8 cellular contexts compared by ENCODE assay signal in the genomic region with DNA sequence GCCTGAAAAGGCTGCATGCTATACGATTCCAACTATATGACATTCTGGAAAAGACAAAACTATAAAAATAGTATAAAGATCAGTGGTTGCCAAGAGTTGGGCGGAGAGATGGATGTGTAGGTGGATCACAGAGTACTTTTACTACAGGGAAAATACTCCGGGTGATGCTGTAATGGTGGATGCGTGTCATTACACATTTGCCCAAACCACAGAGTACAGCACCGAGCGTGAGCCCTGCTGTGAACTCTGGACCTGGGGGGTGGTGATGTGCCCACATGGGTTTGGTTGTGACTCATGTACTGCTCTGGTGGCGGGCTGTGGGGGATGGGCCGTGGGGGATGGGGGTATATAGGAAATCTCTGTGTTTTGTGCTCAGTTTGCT.
DNase-seq lines count a peak whose midpoint lies in the region; ATAC-seq and TF ChIP-seq lines count a peak whose summit lies in the region.

No MANE protein-coding gene starts in this region.

- H3K4me3 Mint-ChIP-seq in CD8-positive, alpha-beta memory T cell = peak overlapping the region in 1 of 7 donors; percentile 41

- no peaks in the 10 kb centered on the region for H3K27me3 ChIP-seq in SU-DHL-6 (ENCODE audit: low read length)
- H3K27me3 ChIP-seq in adipocyte (replicated peaks; ENCODE audit: control insufficient read depth, insufficient read depth, low read length) = no peaks in the 10 kb centered on the region
- no peaks in the 10 kb centered on the region for H3K27me3 ChIP-seq in CD8-positive, alpha-beta memory T cell (ENCODE audit: insufficient read depth, low read length, poor library complexity, severe bottlenecking)

- CTCF ChIA-PET in CD8-positive, alpha-beta memory T cell (lab: Charles Lee) = no interaction called here

- peaks cover 6 to 15% (median 14%) of the 10 kb centered on the region in 3 donors for H3K4me1 Mint-ChIP-seq in CD8-positive, alpha-beta memory T cell

- no peaks in the 10 kb centered on the region for H3K9me3 ChIP-seq in SU-DHL-6 (ENCODE audit: insufficient read depth, low read length)
- H3K9me3 ChIP-seq in adipocyte (ENCODE audit: control insufficient read depth, low read length) = no peaks in the 10 kb centered on the region
- no peaks in the 10 kb centered on the region for H3K9me3 ChIP-seq in CD8-positive, alpha-beta memory T cell (ENCODE audit: low read length)

- no peak overlapping the region for H3K27ac ChIP-seq in SU-DHL-6 (ENCODE audit: low read depth, low read length)
- H3K27ac ChIP-seq in CD8-positive, alpha-beta memory T cell (ENCODE audit: low read depth, low read length) = no peak overlapping the region

- H3K4me3 ChIP-seq in SU-DHL-6 (ENCODE audit: insufficient read depth, low read length, poor library complexity, severe bottlenecking) (no peak overlapping the region), adipocyte (ENCODE audit: low read length) (peak overlapping the region; percentile 19)
- H3K4me3 ChIP-seq in CD8-positive, alpha-beta memory T cell (ENCODE audit: low read length) = no peak overlapping the region

- no peak overlapping the region for H2AFZ ChIP-seq in SU-DHL-6 (ENCODE audit: low read depth, low read length, severe bottlenecking)

- POLR2A ChIA-PET in CD8-positive, alpha-beta memory T cell (lab: Charles Lee) = no interaction called here

- no peaks in the 10 kb centered on the region for H4K20me1 ChIP-seq in SU-DHL-6 (ENCODE audit: low read depth, low read length)

- H3K9ac ChIP-seq in SU-DHL-6 (ENCODE audit: low read length) = no peak overlapping the region
- H3K9ac ChIP-seq in adipocyte (ENCODE audit: low read length) = no peak overlapping the region

- no peaks in the 10 kb centered on the region for H3K9me3 Mint-ChIP-seq in CD8-positive, alpha-beta memory T cell

- H3K36me3 Mint-ChIP-seq in CD8-positive, alpha-beta memory T cell = no peaks in the 10 kb centered on the region

- DNase-seq in adipocyte (ENCODE audit: low read depth) (peak; percentile 44), NCI-H2029 treated with DMSO at 0.1 percent for 48 hours (lab: John Stamatoyannopoulos, UW) (no peak)
- peak; percentile 9 to 72 for DNase-seq in stimulated activated CD4-positive, alpha-beta T cell treated with anti-CD3 and anti-CD28 coated beads, Interleukin-15, amount 100 ng/mL, for 1 hour (ENCODE audit: low read depth in 1 of 2, low spot score in 1 of 2)
- DNase-seq in CD8-positive, alpha-beta memory T cell = no peak

- no peaks in the 10 kb centered on the region for H3K9me2 ChIP-seq in SU-DHL-6 (replicated peaks; ENCODE audit: insufficient read depth, low read length)

- H3K27ac Mint-ChIP-seq in CD8-positive, alpha-beta memory T cell = peak overlapping the region in 1 of 8 donors; percentile 23

- H3K36me3 ChIP-seq in SU-DHL-6 (ENCODE audit: low read length) (no peaks in the 10 kb centered on the region), adipocyte (ENCODE audit: control insufficient read depth, insufficient read depth, low read length, severe bottlenecking) (no peaks in the 10 kb centered on the region)
- H3K36me3 ChIP-seq in CD8-positive, alpha-beta memory T cell (ENCODE audit: insufficient read depth, low read length) = no peaks in the 10 kb centered on the region

- TF ChIP-seq CTCF in SU-DHL-6 (IDR thresholded peaks at IDR 0.05; ENCODE audit: insufficient read depth, low read length, poor library complexity, severe bottlenecking) = no peak

- H3K4me2 ChIP-seq in SU-DHL-6 (ENCODE audit: low read depth, low read length, poor library complexity, severe bottlenecking) = peak overlapping the region; percentile 8

- H3K79me2 ChIP-seq in SU-DHL-6 (ENCODE audit: insufficient read depth, low read length) = no peaks in the 10 kb centered on the region

- peaks cover 26 to 37% of the 10 kb centered on the region in 2 donors for H3K27me3 Mint-ChIP-seq in CD8-positive, alpha-beta memory T cell

- H3K4me1 ChIP-seq in adipocyte (ENCODE audit: control insufficient read depth, insufficient read depth, low read length) = peaks cover 26% of the 10 kb centered on the region
- peaks cover 9% of the 10 kb centered on the region for H3K4me1 ChIP-seq in CD8-positive, alpha-beta memory T cell (ENCODE audit: insufficient read depth, low read length)

- ATAC-seq in GM18511 (IDR thresholded peaks at IDR 0.05; ENCODE audit: unreplicated experiment) = peak; percentile 62
- no peak for ATAC-seq in GM21717 (IDR thresholded peaks at IDR 0.05; ENCODE audit: unreplicated experiment)
- no peak for ATAC-seq in HG03175 (IDR thresholded peaks at IDR 0.05; ENCODE audit: unreplicated experiment)

- no peaks in the 10 kb centered on the region for H3F3A ChIP-seq in SU-DHL-6 (ENCODE audit: insufficient read depth)

Comparison
In these comparisons a context has a peak if more than half of its experiments do, and no peak if none do; other contexts are left out.
1. DNase-seq: peak in adipocyte (single experiment) and stimulated activated CD4-positive, alpha-beta T cell treated with anti-CD3 and anti-CD28 coated beads, Interleukin-15, amount 100 ng/mL, for 1 hour (2 of 2); none in CD8-positive, alpha-beta memory T cell (0 of 5) and NCI-H2029 treated with DMSO at 0.1 percent for 48 hours (single experiment).